In the genomic region with DNA sequence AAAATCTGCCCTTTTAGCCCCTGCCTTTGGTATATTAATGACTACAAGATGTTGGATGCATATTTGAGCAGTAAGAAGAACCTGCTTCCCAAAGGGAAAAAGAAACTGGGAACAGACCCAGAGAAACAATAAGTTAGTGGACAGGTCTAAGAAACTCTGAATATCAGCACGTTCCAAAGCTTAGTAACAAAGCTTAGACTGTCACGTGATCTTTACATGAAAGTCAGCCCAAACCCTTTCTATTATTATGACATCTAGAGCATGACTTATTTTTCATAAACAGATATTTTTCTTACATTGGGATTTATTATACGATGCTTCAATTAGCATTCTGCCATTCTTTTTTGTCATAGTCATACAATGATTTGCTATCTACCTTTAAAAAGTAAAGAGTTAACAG, we compare ENCODE assay signal across 16 cellular contexts.
A peak's percentile ranks its signal among the peaks of the same experiment; 100 is the strongest.
DNase-seq lines count a peak whose midpoint lies in the region; ATAC-seq and TF ChIP-seq lines count a peak whose summit lies in the region.
"Had no signal": no experiment of that assay in that cellular context is flagged by ENCODE, and none has a peak within 500 bp of the region (broad histone marks: within the 10 kb centered on the region; RNA-seq: fewer than 3 reads in every experiment).

No MANE protein-coding gene starts in this region.

- no peaks in the 10 kb centered on the region for H3K27me3 Mint-ChIP-seq in WTC11 (ENCODE audit: low read depth)
- H3K27me3 Mint-ChIP-seq in nephron (ENCODE audit: low read depth), result no peaks in the 10 kb centered on the region

- no peak for DNase-seq in heart right ventricle
- no peak for DNase-seq in cardiac septum (ENCODE audit: low spot score)
- no peak for DNase-seq in WTC11 (ENCODE audit: low spot score)
- DNase-seq in caudate nucleus (lab: John Stamatoyannopoulos, UW), result no peak
- DNase-seq in HT-29 (ENCODE audit: low spot score), result no peak
- no peak for DNase-seq in uterus
- DNase-seq: 8988T; CD4-positive, alpha-beta memory T cell; DMS153; DMS79; GF-D8; H9 had no signal

- H3K27ac ChIP-seq in heart right ventricle (peak overlapping the region in 8 of 10 donors; percentile 12 to 73 (median 60)), caudate nucleus (ENCODE audit: low read depth, low read length) (peak overlapping the region; percentile 28), uterus (no peak overlapping the region)
- H3K27ac ChIP-seq: BLaER1 had no signal

- H3K4me3 Mint-ChIP-seq in WTC11, result no peak overlapping the region
- no peak overlapping the region for H3K4me3 Mint-ChIP-seq in nephron
- H3K4me3 Mint-ChIP-seq: CD14-positive monocyte; CD4-positive, alpha-beta memory T cell; H9 had no signal

- 55 to 66% methylated on average over 3 of the region's 3 CpGs for WGBS in heart right ventricle, 2 donors

- H3K36me3 Mint-ChIP-seq in WTC11 (no peaks in the 10 kb centered on the region), nephron (ENCODE audit: low read depth) (no peaks in the 10 kb centered on the region)
- H3K36me3 Mint-ChIP-seq: CD14-positive monocyte; CD4-positive, alpha-beta memory T cell had no signal

- H3K4me1 ChIP-seq in heart right ventricle, result peaks cover 0 to 39% (median 18%) of the 10 kb centered on the region in 9 donors
- no peaks in the 10 kb centered on the region for H3K4me1 ChIP-seq in uterus

- intact Hi-C loops in heart right ventricle (cut with DNase I) (loop anchor here in 7 of 10 donors (5.0 to 10.0 kb wide), 11 partner anchors 82 to 395 kb away; a partner anchor contains a TSS), cardiac septum (cut with DNase I) (loop anchor here (2.0 to 10.0 kb wide), 4 partner anchors 87 to 395 kb away; a partner anchor contains a TSS), uterus (cut with DNase I; ENCODE audit: low total_unique reads) (no loop called here)

- no peaks in the 10 kb centered on the region for H3K9me3 Mint-ChIP-seq in WTC11
- no peaks in the 10 kb centered on the region for H3K9me3 Mint-ChIP-seq in nephron
- H3K9me3 Mint-ChIP-seq: H9 had no signal

- H3K9me3 ChIP-seq in heart right ventricle (no peaks in the 10 kb centered on the region), uterus (no peaks in the 10 kb centered on the region)
- H3K9me3 ChIP-seq: BLaER1 had no signal

- H3K4me3 ChIP-seq in heart right ventricle, result peak overlapping the region in 1 of 10 donors; percentile 17
- no peak overlapping the region for H3K4me3 ChIP-seq in uterus
- H3K4me3 ChIP-seq: BLaER1 had no signal

- no peak for TF ChIP-seq POLR2A in uterus (IDR thresholded peaks at IDR 0.05)

- no peak for TF ChIP-seq CTCF in heart right ventricle (IDR thresholded peaks at IDR 0.05)
- no peak for TF ChIP-seq CTCF in WTC11 (IDR thresholded peaks at IDR 0.05)
- no peak for TF ChIP-seq CTCF in nephron (IDR thresholded peaks at IDR 0.05; ENCODE audit: unreplicated experiment in 3 of 3)
- no peak for TF ChIP-seq CTCF in uterus (IDR thresholded peaks at IDR 0.05)

- ATAC-seq in heart right ventricle (no peak), WTC11 (no peak), HG03175 (IDR thresholded peaks at IDR 0.05; ENCODE audit: unreplicated experiment) (no peak)

- H3K27ac Mint-ChIP-seq in WTC11 (peak overlapping the region; percentile 11), nephron (peak overlapping the region in 2 of 3 experiments; percentile 81 to 83)
- H3K27ac Mint-ChIP-seq: CD14-positive monocyte; CD4-positive, alpha-beta memory T cell had no signal

- H3K36me3 ChIP-seq in heart right ventricle, result no peaks in the 10 kb centered on the region
- no peaks in the 10 kb centered on the region for H3K36me3 ChIP-seq in uterus
- H3K36me3 ChIP-seq: BLaER1 had no signal

- H3K4me1 Mint-ChIP-seq in WTC11 (peaks cover 82% of the 10 kb centered on the region), nephron (peaks cover 54% of the 10 kb centered on the region)
- H3K4me1 Mint-ChIP-seq: CD4-positive, alpha-beta memory T cell had no signal

- POLR2A ChIA-PET in WTC11 (lab: Charles Lee), result no interaction called here

- H3K27me3 ChIP-seq in heart right ventricle, result no peaks in the 10 kb centered on the region
- no peaks in the 10 kb centered on the region for H3K27me3 ChIP-seq in uterus
- H3K27me3 ChIP-seq: BLaER1 had no signal

- CTCF ChIA-PET in WTC11 (lab: Charles Lee), result no interaction called here

TF ChIP-seq in WTC11, 78 proteins besides CTCF, POLR2A, EP300 and RAD21:
- TF ChIP-seq, protein P1, sequence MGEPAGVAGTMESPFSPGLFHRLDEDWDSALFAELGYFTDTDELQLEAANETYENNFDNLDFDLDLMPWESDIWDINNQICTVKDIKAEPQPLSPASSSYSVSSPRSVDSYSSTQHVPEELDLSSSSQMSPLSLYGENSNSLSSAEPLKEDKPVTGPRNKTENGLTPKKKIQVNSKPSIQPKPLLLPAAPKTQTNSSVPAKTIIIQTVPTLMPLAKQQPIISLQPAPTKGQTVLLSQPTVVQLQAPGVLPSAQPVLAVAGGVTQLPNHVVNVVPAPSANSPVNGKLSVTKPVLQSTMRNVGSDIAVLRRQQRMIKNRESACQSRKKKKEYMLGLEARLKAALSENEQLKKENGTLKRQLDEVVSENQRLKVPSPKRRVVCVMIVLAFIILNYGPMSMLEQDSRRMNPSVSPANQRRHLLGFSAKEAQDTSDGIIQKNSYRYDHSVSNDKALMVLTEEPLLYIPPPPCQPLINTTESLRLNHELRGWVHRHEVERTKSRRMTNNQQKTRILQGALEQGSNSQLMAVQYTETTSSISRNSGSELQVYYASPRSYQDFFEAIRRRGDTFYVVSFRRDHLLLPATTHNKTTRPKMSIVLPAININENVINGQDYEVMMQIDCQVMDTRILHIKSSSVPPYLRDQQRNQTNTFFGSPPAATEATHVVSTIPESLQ (CRISPR knock-in tag; IDR thresholded peaks at IDR 0.05), result no peak
- TF ChIP-seq, protein P2, sequence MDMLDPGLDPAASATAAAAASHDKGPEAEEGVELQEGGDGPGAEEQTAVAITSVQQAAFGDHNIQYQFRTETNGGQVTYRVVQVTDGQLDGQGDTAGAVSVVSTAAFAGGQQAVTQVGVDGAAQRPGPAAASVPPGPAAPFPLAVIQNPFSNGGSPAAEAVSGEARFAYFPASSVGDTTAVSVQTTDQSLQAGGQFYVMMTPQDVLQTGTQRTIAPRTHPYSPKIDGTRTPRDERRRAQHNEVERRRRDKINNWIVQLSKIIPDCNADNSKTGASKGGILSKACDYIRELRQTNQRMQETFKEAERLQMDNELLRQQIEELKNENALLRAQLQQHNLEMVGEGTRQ (CRISPR knock-in tag; IDR thresholded peaks at IDR 0.05), result peak; percentile 24; the same call in 1 of the 2 replicates
- TF ChIP-seq, protein P3, sequence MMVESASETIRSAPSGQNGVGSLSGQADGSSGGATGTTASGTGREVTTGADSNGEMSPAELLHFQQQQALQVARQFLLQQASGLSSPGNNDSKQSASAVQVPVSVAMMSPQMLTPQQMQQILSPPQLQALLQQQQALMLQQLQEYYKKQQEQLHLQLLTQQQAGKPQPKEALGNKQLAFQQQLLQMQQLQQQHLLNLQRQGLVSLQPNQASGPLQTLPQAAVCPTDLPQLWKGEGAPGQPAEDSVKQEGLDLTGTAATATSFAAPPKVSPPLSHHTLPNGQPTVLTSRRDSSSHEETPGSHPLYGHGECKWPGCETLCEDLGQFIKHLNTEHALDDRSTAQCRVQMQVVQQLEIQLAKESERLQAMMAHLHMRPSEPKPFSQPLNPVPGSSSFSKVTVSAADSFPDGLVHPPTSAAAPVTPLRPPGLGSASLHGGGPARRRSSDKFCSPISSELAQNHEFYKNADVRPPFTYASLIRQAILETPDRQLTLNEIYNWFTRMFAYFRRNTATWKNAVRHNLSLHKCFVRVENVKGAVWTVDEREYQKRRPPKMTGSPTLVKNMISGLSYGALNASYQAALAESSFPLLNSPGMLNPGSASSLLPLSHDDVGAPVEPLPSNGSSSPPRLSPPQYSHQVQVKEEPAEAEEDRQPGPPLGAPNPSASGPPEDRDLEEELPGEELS (CRISPR knock-in tag; IDR thresholded peaks at IDR 0.05), result no peak
- TF ChIP-seq, protein P4, sequence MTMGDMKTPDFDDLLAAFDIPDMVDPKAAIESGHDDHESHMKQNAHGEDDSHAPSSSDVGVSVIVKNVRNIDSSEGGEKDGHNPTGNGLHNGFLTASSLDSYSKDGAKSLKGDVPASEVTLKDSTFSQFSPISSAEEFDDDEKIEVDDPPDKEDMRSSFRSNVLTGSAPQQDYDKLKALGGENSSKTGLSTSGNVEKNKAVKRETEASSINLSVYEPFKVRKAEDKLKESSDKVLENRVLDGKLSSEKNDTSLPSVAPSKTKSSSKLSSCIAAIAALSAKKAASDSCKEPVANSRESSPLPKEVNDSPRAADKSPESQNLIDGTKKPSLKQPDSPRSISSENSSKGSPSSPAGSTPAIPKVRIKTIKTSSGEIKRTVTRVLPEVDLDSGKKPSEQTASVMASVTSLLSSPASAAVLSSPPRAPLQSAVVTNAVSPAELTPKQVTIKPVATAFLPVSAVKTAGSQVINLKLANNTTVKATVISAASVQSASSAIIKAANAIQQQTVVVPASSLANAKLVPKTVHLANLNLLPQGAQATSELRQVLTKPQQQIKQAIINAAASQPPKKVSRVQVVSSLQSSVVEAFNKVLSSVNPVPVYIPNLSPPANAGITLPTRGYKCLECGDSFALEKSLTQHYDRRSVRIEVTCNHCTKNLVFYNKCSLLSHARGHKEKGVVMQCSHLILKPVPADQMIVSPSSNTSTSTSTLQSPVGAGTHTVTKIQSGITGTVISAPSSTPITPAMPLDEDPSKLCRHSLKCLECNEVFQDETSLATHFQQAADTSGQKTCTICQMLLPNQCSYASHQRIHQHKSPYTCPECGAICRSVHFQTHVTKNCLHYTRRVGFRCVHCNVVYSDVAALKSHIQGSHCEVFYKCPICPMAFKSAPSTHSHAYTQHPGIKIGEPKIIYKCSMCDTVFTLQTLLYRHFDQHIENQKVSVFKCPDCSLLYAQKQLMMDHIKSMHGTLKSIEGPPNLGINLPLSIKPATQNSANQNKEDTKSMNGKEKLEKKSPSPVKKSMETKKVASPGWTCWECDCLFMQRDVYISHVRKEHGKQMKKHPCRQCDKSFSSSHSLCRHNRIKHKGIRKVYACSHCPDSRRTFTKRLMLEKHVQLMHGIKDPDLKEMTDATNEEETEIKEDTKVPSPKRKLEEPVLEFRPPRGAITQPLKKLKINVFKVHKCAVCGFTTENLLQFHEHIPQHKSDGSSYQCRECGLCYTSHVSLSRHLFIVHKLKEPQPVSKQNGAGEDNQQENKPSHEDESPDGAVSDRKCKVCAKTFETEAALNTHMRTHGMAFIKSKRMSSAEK (CRISPR knock-in tag; IDR thresholded peaks at IDR 0.05; ENCODE audit: borderline replicate concordance), result no peak

Comparison
In these comparisons a context has a peak if more than half of its experiments do, and no peak if none do; other contexts are left out.
1. H3K27ac ChIP-seq: peak in heart right ventricle (8 of 10) and caudate nucleus (single experiment); none in uterus (0 of 2).